Comparison of ENCODE assay signal across 19 cellular contexts in genomic region chr4:4820739-4821138, GRCh38. TPM values are rescaled to one million over a fixed set of nuclear protein-coding genes. Genes with fewer than 3 reads are reported as not detected.
"Had no signal": no experiment of that assay in that cellular context is flagged by ENCODE, and none has a peak within 500 bp of the region (broad histone marks: within the 10 kb centered on the region; RNA-seq: fewer than 3 reads in every experiment).

No MANE protein-coding gene starts in this region.

- ATAC-seq: gastroesophageal sphincter, left cardiac atrium, lower lobe of right lung, psoas muscle had no signal

- H3K4me1 ChIP-seq: esophagus muscularis mucosa, gastroesophageal sphincter, left ventricle myocardium inferior, lower lobe of right lung, psoas muscle, sigmoid colon, stomach, thyroid gland had no signal

- H3K27ac ChIP-seq: coronary artery, epithelial cell of prostate, esophagus muscularis mucosa, gastroesophageal sphincter, left ventricle myocardium inferior, lower lobe of right lung, psoas muscle, sigmoid colon, skin epidermis, stomach, thyroid gland had no signal

- H3K4me3 ChIP-seq: coronary artery, esophagus muscularis mucosa, gastroesophageal sphincter, left ventricle myocardium inferior, lower lobe of right lung, psoas muscle, sigmoid colon, skin epidermis, stomach, thyroid gland had no signal

- H3K36me3 ChIP-seq: esophagus muscularis mucosa, gastroesophageal sphincter, left ventricle myocardium inferior, lower lobe of right lung, sigmoid colon, stomach, thyroid gland had no signal

- FAIRE-seq: keratinocyte, urothelium cell line had no signal

- DNase-seq: effector memory CD4-positive, alpha-beta T cell; foreskin fibroblast; glutamatergic neuron; immature natural killer cell; left cardiac atrium; left ventricle myocardium inferior; lower lobe of right lung; psoas muscle; sigmoid colon; stimulated activated naive CD4-positive, alpha-beta T cell; stomach; thyroid gland had no signal

- H3K9me3 ChIP-seq: lower lobe of right lung, psoas muscle, thyroid gland had no signal

- H3K27me3 ChIP-seq: esophagus muscularis mucosa, gastroesophageal sphincter, stomach, thyroid gland had no signal

RNA-seq across cellular contexts. Expression of gene MSX1, which starts 38.7 kb away (rescaled TPM):
- polyA plus RNA-seq: keratinocyte had no signal
